ENCODE assay signal across 22 cellular contexts in the genomic region with DNA sequence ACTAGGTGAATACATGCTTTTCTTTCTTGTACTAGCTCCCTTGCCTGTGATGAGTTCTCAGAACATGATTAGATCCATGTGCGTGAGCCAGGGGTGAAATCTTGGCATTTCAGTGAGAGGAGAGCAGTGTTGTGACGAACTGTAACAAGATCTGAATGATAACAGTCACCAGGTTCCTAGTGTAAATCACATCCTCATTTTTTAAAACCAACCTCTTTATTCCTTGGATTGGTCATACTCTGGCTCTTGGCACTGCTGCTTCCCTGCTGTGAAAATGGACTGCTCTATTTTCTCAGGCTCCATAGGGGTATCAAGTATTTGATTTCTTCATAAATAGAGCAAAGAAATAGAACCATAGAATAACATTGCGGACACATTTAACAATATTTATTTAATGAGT.
A peak's percentile ranks its signal among the peaks of the same experiment; 100 is the strongest.
DNase-seq lines count a peak whose midpoint lies in the region; TF ChIP-seq lines count a peak whose summit lies in the region.
"Had no signal": no experiment of that assay in that cellular context is flagged by ENCODE, and none has a peak within 500 bp of the region (broad histone marks: within the 10 kb centered on the region; RNA-seq: fewer than 3 reads in every experiment).

No MANE protein-coding gene starts in this region.

- H3K36me3 ChIP-seq in H7 (replicated peaks; ENCODE audit: control insufficient read depth, insufficient read depth, low read length) (no peaks in the 10 kb centered on the region), mammary epithelial cell (ENCODE audit: insufficient read depth, low read length) (no peaks in the 10 kb centered on the region)
- H3K36me3 ChIP-seq: adrenal gland had no signal

- no peaks in the 10 kb centered on the region for H3K4me1 ChIP-seq in mammary epithelial cell (ENCODE audit: insufficient read depth, low read length)
- H3K4me1 ChIP-seq: adrenal gland had no signal

- H3K79me2 ChIP-seq in mammary epithelial cell (ENCODE audit: insufficient read depth, low read length): no peaks in the 10 kb centered on the region

- peak; percentile 3 for DNase-seq in NCI-H345 (lab: John Stamatoyannopoulos, UW)
- DNase-seq in NCI-H345 treated with DMSO at 0.1 percent for 48 hours (lab: John Stamatoyannopoulos, UW; ENCODE audit: unreplicated experiment): no peak
- peak; percentile 59 for DNase-seq in NCI-H774 (lab: John Stamatoyannopoulos, UW)
- DNase-seq in fibroblast of peridontal ligament (ENCODE audit: extremely low read depth): peak; percentile 95
- no peak for DNase-seq in stimulated activated CD8-positive, alpha-beta memory T cell treated with anti-CD3 and anti-CD28 coated beads, Interleukin-4, amount 100 ng/mL, for 48 hours
- DNase-seq in H7: no peak
- DNase-seq in cerebellar nuclear complex (lab: John Stamatoyannopoulos, UW): no peak
- DNase-seq in mammary epithelial cell: no peak
- DNase-seq: activated CD4-positive, alpha-beta T cell treated with anti-CD3 and anti-CD28 coated beads, Interleukin-2, amount 50 U/mL, for 48 hours; adrenal gland; GF-D8; heart right ventricle; kidney glomerular epithelial cell; NCI-H510A; nucleus accumbens; OCI-M1; stimulated activated naive CD4-positive, alpha-beta T cell; upper lobe of left lung had no signal

- 43% methylated on average over 2 of the region's 3 CpGs for WGBS in mammary epithelial cell (ENCODE audit: low coverage, missing lambda C conversion rate)

- dilution Hi-C loops in mammary epithelial cell (cut with HindIII; ENCODE audit: low sequenced_read_pairs): no loop called here

- H3K27me3 ChIP-seq in H7 (ENCODE audit: control insufficient read depth, insufficient read depth, low read length): no peaks in the 10 kb centered on the region
- no peaks in the 10 kb centered on the region for H3K27me3 ChIP-seq in mammary epithelial cell (ENCODE audit: insufficient read depth, low read length)
- H3K27me3 ChIP-seq: adrenal gland, heart right ventricle, upper lobe of left lung had no signal

- no peaks in the 10 kb centered on the region for H4K20me1 ChIP-seq in mammary epithelial cell (ENCODE audit: insufficient read depth, low read length)

- no peak overlapping the region for H3K4me2 ChIP-seq in mammary epithelial cell (ENCODE audit: insufficient read depth, low read depth, low read length)
- H3K4me2 ChIP-seq: A549 had no signal

- intact Hi-C loops in mammary epithelial cell (cut with micrococcal nuclease): no loop called here

- H3K27ac ChIP-seq in mammary epithelial cell (ENCODE audit: insufficient read depth, low read depth, low read length): no peak overlapping the region
- H3K27ac ChIP-seq: A549, adrenal gland, coronary artery, epithelial cell of prostate, heart right ventricle, skin epidermis, upper lobe of left lung had no signal

- CTCF ChIA-PET in mammary epithelial cell (lab: Charles Lee; ENCODE audit: low non-redundant PET): no interaction called here

- TF ChIP-seq CTCF in mammary epithelial cell (conservative IDR thresholded peaks at IDR 0.05 in 1 of 2, IDR thresholded peaks at IDR 0.05 in 1 of 2; ENCODE audit: extremely low read depth in 1 of 2, insufficient read depth in 1 of 2, low read depth in 1 of 2, low read length in 2 of 2): no peak

- no TSS peak for BruUV-seq in mammary epithelial cell (replicated peaks; lab: Mats Ljungman, UMichigan)

- no peak overlapping the region for H2AFZ ChIP-seq in mammary epithelial cell (ENCODE audit: low read depth, low read length)

- H3K4me3 ChIP-seq in H7 (ENCODE audit: insufficient read depth, low read depth, low read length) (no peak overlapping the region), mammary epithelial cell (replicated peaks in 1 of 3; ENCODE audit: insufficient read depth in 1 of 3, low read depth in 2 of 3, low read length in 3 of 3) (no peak overlapping the region)
- H3K4me3 ChIP-seq: A549, adrenal gland, coronary artery, heart right ventricle, skin epidermis, upper lobe of left lung had no signal

- H3K9ac ChIP-seq in mammary epithelial cell (ENCODE audit: insufficient read depth, low read length): no peak overlapping the region

- in situ Hi-C loops in mammary epithelial cell (cut with MboI; ENCODE audit: low sequenced_read_pairs in 2 of 2): no loop called here

- H3K9me3 ChIP-seq in mammary epithelial cell (replicated peaks; ENCODE audit: insufficient read depth, low read length): no peaks in the 10 kb centered on the region
- H3K9me3 ChIP-seq: A549, adrenal gland, heart right ventricle, upper lobe of left lung had no signal

Comparison
In these comparisons a context has a peak if more than half of its experiments do, and no peak if none do; other contexts are left out.
1. DNase-seq: peak in NCI-H345 (single experiment), NCI-H774 (single experiment) and fibroblast of peridontal ligament (single experiment); none in NCI-H345 treated with DMSO at 0.1 percent for 48 hours (single experiment), stimulated activated CD8-positive, alpha-beta memory T cell treated with anti-CD3 and anti-CD28 coated beads, Interleukin-4, amount 100 ng/mL, for 48 hours (single experiment), H7 (single experiment), cerebellar nuclear complex (0 of 2) and mammary epithelial cell (single experiment).